14 cellular contexts compared by ENCODE assay signal in the genomic region with DNA sequence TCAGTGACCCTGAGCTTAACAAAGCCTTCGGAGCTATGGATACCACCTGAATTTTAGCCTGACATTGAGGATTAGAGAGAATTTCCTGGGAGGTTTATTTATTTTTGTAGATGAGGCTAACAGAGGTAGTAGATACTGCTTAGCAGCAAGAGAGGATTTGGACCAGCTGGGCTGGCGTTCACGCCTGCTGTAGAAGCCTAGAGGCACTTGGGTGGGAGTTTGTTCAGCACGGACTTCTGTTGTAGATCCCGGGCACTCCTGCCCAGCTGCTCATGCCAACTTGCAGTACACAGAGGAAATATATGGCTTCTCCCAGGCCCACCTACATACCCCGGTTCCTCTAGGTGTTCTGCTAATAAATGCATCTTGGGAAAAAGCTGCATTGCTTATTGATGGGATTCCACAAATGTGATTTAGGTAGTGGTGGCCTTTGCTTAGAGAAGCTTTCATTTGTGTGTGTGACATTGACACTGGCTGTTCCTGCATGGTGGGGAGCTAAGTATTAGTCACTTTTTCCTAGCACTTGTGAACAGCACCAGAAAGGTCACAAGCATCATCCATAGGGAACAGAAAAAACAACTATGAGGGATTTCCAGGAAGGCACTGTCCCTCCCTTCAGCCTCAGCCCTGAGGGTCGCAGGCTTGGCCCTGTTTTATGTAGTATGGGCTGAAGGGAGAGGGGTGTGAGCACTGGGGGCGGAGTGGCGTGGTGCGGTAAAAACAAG. TPM values are rescaled to one million over a fixed set of nuclear protein-coding genes. Genes with fewer than 3 reads are reported as not detected.
DNase-seq lines count a peak whose midpoint lies in the region; ATAC-seq and TF ChIP-seq lines count a peak whose summit lies in the region.
"Had no signal": no experiment of that assay in that cellular context is flagged by ENCODE, and none has a peak within 500 bp of the region (broad histone marks: within the 10 kb centered on the region; RNA-seq: fewer than 3 reads in every experiment).

No MANE protein-coding gene starts in this region.

- no peak for TF ChIP-seq CTCF in heart right ventricle (IDR thresholded peaks at IDR 0.05)
- no peak for TF ChIP-seq CTCF in right atrium auricular region (IDR thresholded peaks at IDR 0.05)

- H3K27ac ChIP-seq in heart right ventricle (peak overlapping the region; percentile 35 to 74 (median 58)), right atrium auricular region (no peak overlapping the region)

- H3K27ac Mint-ChIP-seq in activated naive CD8-positive, alpha-beta T cell treated with anti-CD3 and anti-CD28 coated beads for 36 hours: no peak overlapping the region
- H3K27ac Mint-ChIP-seq: CD4-positive, CD25-positive, alpha-beta regulatory T cell had no signal

- no peak overlapping the region for H3K4me3 Mint-ChIP-seq in activated naive CD8-positive, alpha-beta T cell treated with anti-CD3 and anti-CD28 coated beads for 36 hours
- H3K4me3 Mint-ChIP-seq: CD4-positive, CD25-positive, alpha-beta regulatory T cell; H9 had no signal

- H3K4me3 ChIP-seq in heart right ventricle (no peak overlapping the region), right atrium auricular region (no peak overlapping the region)

- H3K4me1 Mint-ChIP-seq in activated naive CD8-positive, alpha-beta T cell treated with anti-CD3 and anti-CD28 coated beads for 36 hours: peaks cover 15% of the 10 kb centered on the region
- H3K4me1 Mint-ChIP-seq: CD4-positive, CD25-positive, alpha-beta regulatory T cell; H9 had no signal

- intact Hi-C loops in heart right ventricle (cut with DNase I): no loop called here
- intact Hi-C loops in left ventricle myocardium superior (cut with micrococcal nuclease): no loop called here

- H3K27me3 Mint-ChIP-seq in activated naive CD8-positive, alpha-beta T cell treated with anti-CD3 and anti-CD28 coated beads for 36 hours: peaks cover 27% of the 10 kb centered on the region

- no peaks in the 10 kb centered on the region for H3K27me3 ChIP-seq in heart right ventricle
- H3K27me3 ChIP-seq in right atrium auricular region: no peaks in the 10 kb centered on the region

- H3K36me3 ChIP-seq in heart right ventricle (peaks cover 0 to 49% (median 7%) of the 10 kb centered on the region in 9 donors), right atrium auricular region (peaks cover 11% of the 10 kb centered on the region)

- H3K9me3 ChIP-seq in heart right ventricle: no peaks in the 10 kb centered on the region
- no peaks in the 10 kb centered on the region for H3K9me3 ChIP-seq in right atrium auricular region
- H3K9me3 ChIP-seq: Caco-2 had no signal

- no peaks in the 10 kb centered on the region for H3K36me3 Mint-ChIP-seq in activated naive CD8-positive, alpha-beta T cell treated with anti-CD3 and anti-CD28 coated beads for 36 hours
- H3K36me3 Mint-ChIP-seq: CD4-positive, CD25-positive, alpha-beta regulatory T cell had no signal

- WGBS in heart right ventricle, 2 donors: 84 to 88% methylated on average over 10 of the region's 10 CpGs

- peaks cover 17 to 71% (median 47%) of the 10 kb centered on the region in 9 donors for H3K4me1 ChIP-seq in heart right ventricle
- H3K4me1 ChIP-seq in right atrium auricular region: peaks cover 0 to 36% of the 10 kb centered on the region in 2 donors

- ATAC-seq in heart right ventricle: peak in 7 of 8 donors; percentile 12 to 82 (median 38)
- ATAC-seq in left ventricle myocardium superior: peak; percentile 22
- ATAC-seq: Panc1 had no signal

- no peaks in the 10 kb centered on the region for H3K9me3 Mint-ChIP-seq in activated naive CD8-positive, alpha-beta T cell treated with anti-CD3 and anti-CD28 coated beads for 36 hours
- H3K9me3 Mint-ChIP-seq: H9 had no signal

- no peak for DNase-seq in heart right ventricle
- DNase-seq in right atrium auricular region (ENCODE audit: low spot score): no peak
- peak; percentile 12 for DNase-seq in activated naive CD8-positive, alpha-beta T cell treated with anti-CD3 and anti-CD28 coated beads for 36 hours
- no peak for DNase-seq in left ventricle myocardium superior
- DNase-seq in superior temporal gyrus (ENCODE audit: extremely low spot score): peak; percentile 31
- DNase-seq in stimulated activated CD8-positive, alpha-beta memory T cell treated with anti-CD3 and anti-CD28 coated beads, Interleukin-4, amount 100 ng/mL, for 48 hours: no peak
- DNase-seq in effector CD4-positive, alpha-beta T cell: no peak
- DNase-seq: Caco-2; CD4-positive, CD25-positive, alpha-beta regulatory T cell; H9; NCI-H1048; NCI-H1436 treated with DMSO at 0.1 percent for 48 hours had no signal

RNA-seq across cellular contexts. Expression of a gene that starts 47.3 kb away (rescaled TPM):
- total RNA-seq in heart right ventricle (100 to 1,000 TPM in 1 of 10 donors, 10 to 100 TPM in 9; 35.6 to 104 (median 73.5) TPM), right atrium auricular region (10 to 100 TPM; 14.9 to 30.8 TPM), left ventricle myocardium superior (44.2 TPM)
- 10 to 100 TPM; 10.8 to 14.2 TPM for polyA plus RNA-seq in heart right ventricle
- under 1 TPM; 0.04 to 0.32 TPM for total RNA-seq in activated naive CD8-positive, alpha-beta T cell treated with anti-CD3 and anti-CD28 coated beads for 36 hours
- total RNA-seq: MCF 10A had no signal
- polyA plus RNA-seq: CD4-positive, CD25-positive, alpha-beta regulatory T cell had no signal

Comparison
In these comparisons a context has a peak if more than half of its experiments do, and no peak if none do; other contexts are left out.
1. H3K27ac ChIP-seq: peak in heart right ventricle (10 of 10); none in right atrium auricular region (0 of 2).
2. DNase-seq: peak in activated naive CD8-positive, alpha-beta T cell treated with anti-CD3 and anti-CD28 coated beads for 36 hours (single experiment) and superior temporal gyrus (single experiment); none in heart right ventricle (0 of 2), right atrium auricular region (single experiment), left ventricle myocardium superior (single experiment), stimulated activated CD8-positive, alpha-beta memory T cell treated with anti-CD3 and anti-CD28 coated beads, Interleukin-4, amount 100 ng/mL, for 48 hours (single experiment) and effector CD4-positive, alpha-beta T cell (single experiment).
3. RNA of a gene that starts 47.3 kb away (total RNA-seq): 35.6 to 104 TPM in heart right ventricle, 44.2 TPM in left ventricle myocardium superior (single experiment) and 14.9 to 30.8 TPM in right atrium auricular region; 0.04 to 0.32 TPM in activated naive CD8-positive, alpha-beta T cell treated with anti-CD3 and anti-CD28 coated beads for 36 hours; every median in the first group is over 10 times any median in the second.